In genomic region chr1:24870551-24871195, GRCh38 we compare ENCODE assay signal across 15 cellular contexts. TPM values are rescaled to one million over a fixed set of nuclear protein-coding genes. Genes with fewer than 3 reads are reported as not detected.
DNase-seq lines count a peak whose midpoint lies in the region; ATAC-seq and TF ChIP-seq lines count a peak whose summit lies in the region.
"Had no signal": no experiment of that assay in that cellular context is flagged by ENCODE, and none has a peak within 500 bp of the region (broad histone marks: within the 10 kb centered on the region; RNA-seq: fewer than 3 reads in every experiment).

No MANE protein-coding gene starts in this region.

- H3K9ac ChIP-seq in PC-3 (ENCODE audit: low read length), result no peak overlapping the region

- H3K4me3 Mint-ChIP-seq in effector memory CD8-positive, alpha-beta T cell, result peak overlapping the region in 1 of 2 donors; percentile 50
- H3K4me3 Mint-ChIP-seq in type B pancreatic cell, result no peak overlapping the region

- no peaks in the 10 kb centered on the region for H3K79me2 ChIP-seq in PC-3 (ENCODE audit: low read length)

- no peaks in the 10 kb centered on the region for H4K20me1 ChIP-seq in PC-3 (ENCODE audit: low read length)

- H3K27ac Mint-ChIP-seq in effector memory CD8-positive, alpha-beta T cell, result peak overlapping the region in 1 of 2 donors; percentile 19
- H3K27ac Mint-ChIP-seq in type B pancreatic cell, result no peak overlapping the region

- H3K9me2 ChIP-seq in PC-3 (replicated peaks; ENCODE audit: low read length), result no peaks in the 10 kb centered on the region

- no peaks in the 10 kb centered on the region for H3K9me3 ChIP-seq in RWPE2 (ENCODE audit: severe bottlenecking)
- no peaks in the 10 kb centered on the region for H3K9me3 ChIP-seq in PC-3 (ENCODE audit: low read length)
- H3K9me3 ChIP-seq: esophagus squamous epithelium, heart right ventricle, prostate gland, tibial artery had no signal

- H3K4me3 ChIP-seq in RWPE2 (ENCODE audit: severe bottlenecking) (no peak overlapping the region), PC-3 (ENCODE audit: low read length) (no peak overlapping the region)
- H3K4me3 ChIP-seq: esophagus squamous epithelium, heart right ventricle, prostate gland, tibial artery had no signal

- H3K9me3 Mint-ChIP-seq in effector memory CD8-positive, alpha-beta T cell, result no peaks in the 10 kb centered on the region
- no peaks in the 10 kb centered on the region for H3K9me3 Mint-ChIP-seq in type B pancreatic cell

- TF ChIP-seq CTCF in RWPE2 (IDR thresholded peaks at IDR 0.05; ENCODE audit: poor library complexity, severe bottlenecking) (no peak), type B pancreatic cell (conservative IDR thresholded peaks at IDR 0.05) (no peak), PC-3 (conservative IDR thresholded peaks at IDR 0.05; ENCODE audit: low read depth, low read length) (no peak)

- ATAC-seq in RWPE2 (ENCODE audit: low read depth) (no peak), PC-3 (no peak)
- peak; percentile 27 for ATAC-seq in effector memory CD8-positive, alpha-beta T cell (replicated peaks)
- ATAC-seq: heart right ventricle had no signal

- POLR2A ChIA-PET in PC-3 (lab: Charles Lee; ENCODE audit: unreplicated experiment), result no interaction called here

- H3K27ac ChIP-seq in RWPE2 (ENCODE audit: poor library complexity, severe bottlenecking) (no peak overlapping the region), PC-3 (ENCODE audit: low read length) (no peak overlapping the region)
- H3K27ac ChIP-seq: esophagus squamous epithelium, heart right ventricle, prostate gland, tibial artery had no signal

- H3K36me3 ChIP-seq in RWPE2 (ENCODE audit: low read depth) (no peaks in the 10 kb centered on the region), PC-3 (ENCODE audit: low read depth, low read length) (no peaks in the 10 kb centered on the region)
- H3K36me3 ChIP-seq: esophagus squamous epithelium, heart right ventricle, prostate gland, tibial artery had no signal

- intact Hi-C loops in PC-3 (cut with micrococcal nuclease), result no loop called here

- H3K4me1 Mint-ChIP-seq in effector memory CD8-positive, alpha-beta T cell (ENCODE audit: low read depth in 2 of 2), result peaks cover 17 to 26% of the 10 kb centered on the region in 2 donors
- H3K4me1 Mint-ChIP-seq in type B pancreatic cell (ENCODE audit: unreplicated experiment), result peaks cover 5% of the 10 kb centered on the region

- H3K4me1 ChIP-seq in RWPE2 (ENCODE audit: insufficient read depth, poor library complexity, severe bottlenecking) (no peaks in the 10 kb centered on the region), PC-3 (ENCODE audit: insufficient read depth, low read length) (peaks cover 13% of the 10 kb centered on the region)
- H3K4me1 ChIP-seq: prostate gland, tibial artery had no signal

- CTCF ChIA-PET in PC-3 (lab: Charles Lee), result no interaction called here

- H3K27me3 ChIP-seq in RWPE2 (ENCODE audit: insufficient read depth, poor library complexity, severe bottlenecking) (no peaks in the 10 kb centered on the region), PC-3 (ENCODE audit: low read length) (no peaks in the 10 kb centered on the region)

- peaks cover 13% of the 10 kb centered on the region for H3K36me3 Mint-ChIP-seq in effector memory CD8-positive, alpha-beta T cell (ENCODE audit: insufficient read depth)
- H3K36me3 Mint-ChIP-seq in type B pancreatic cell, result no peaks in the 10 kb centered on the region

- no peak overlapping the region for H3K4me2 ChIP-seq in PC-3 (ENCODE audit: low read length)

- H3F3A ChIP-seq in PC-3 (ENCODE audit: low read length, unreplicated experiment), result no peaks in the 10 kb centered on the region

- H2AFZ ChIP-seq in PC-3 (ENCODE audit: low read length), result no peak overlapping the region

- H3K27me3 Mint-ChIP-seq in effector memory CD8-positive, alpha-beta T cell, result peaks cover 5 to 18% of the 10 kb centered on the region in 2 donors
- peaks cover 4% of the 10 kb centered on the region for H3K27me3 Mint-ChIP-seq in type B pancreatic cell

- no TSS peak for BruUV-seq in PC-3 (replicated peaks; lab: Mats Ljungman, UMichigan)

- DNase-seq in stimulated activated CD4-positive, alpha-beta T cell treated with anti-CD3 and anti-CD28 coated beads, Interleukin-15, amount 100 ng/mL, for 24 hours, result peak; percentile 20
- DNase-seq in stimulated activated CD4-positive, alpha-beta T cell treated with anti-CD3 and anti-CD28 coated beads, Interleukin-4, amount 100 ng/mL, for 24 hours, result no peak
- DNase-seq in RWPE2 (ENCODE audit: low spot score) (peak; percentile 45), type B pancreatic cell (ENCODE audit: extremely low spot score, unreplicated experiment) (peak; percentile 62), SHP77 (lab: John Stamatoyannopoulos, UW) (no peak), PC-3 (no peak), mucosa of gallbladder (ENCODE audit: low spot score) (no peak)
- no peak for DNase-seq in effector memory CD8-positive, alpha-beta T cell
- DNase-seq: AML-193, esophagus squamous epithelium, heart right ventricle, NCI-H82, T-helper 9 cell had no signal

RNA-seq across cellular contexts. Expression of gene RUNX3, which starts 59.4 kb away (rescaled TPM):
- 0.41 TPM in 1 of 2 replicates, not detected in the other for total RNA-seq in type B pancreatic cell (ENCODE audit: low replicate concordance)
- total RNA-seq in PC-3 (2014; rRNA removed), result 2.8 and 3.7 TPM in 2 replicates
- 7.4 TPM for total RNA-seq in mucosa of gallbladder

Comparison
In these comparisons a context has a peak if more than half of its experiments do, and no peak if none do; other contexts are left out.
1. DNase-seq: peak in stimulated activated CD4-positive, alpha-beta T cell treated with anti-CD3 and anti-CD28 coated beads, Interleukin-15, amount 100 ng/mL, for 24 hours (single experiment), RWPE2 (single experiment) and type B pancreatic cell (single experiment); none in stimulated activated CD4-positive, alpha-beta T cell treated with anti-CD3 and anti-CD28 coated beads, Interleukin-4, amount 100 ng/mL, for 24 hours (single experiment), effector memory CD8-positive, alpha-beta T cell (0 of 3), SHP77 (0 of 2), PC-3 (single experiment) and mucosa of gallbladder (single experiment).